1 cellular context compared by ENCODE assay signal in genomic region chr5:150297934-150298595, GRCh38.
TF ChIP-seq lines count a peak whose summit lies in the region.

No MANE protein-coding gene starts in this region.

TF ChIP-seq in HepG2, 621 proteins besides CTCF, POLR2A, EP300 and RAD21:
- TF ChIP-seq AGO2 (optimal IDR thresholded peaks at IDR 0.05; ENCODE audit: low read depth, low read length): peak; percentile 70
- TF ChIP-seq ZNF44 (CRISPR knock-in tag; IDR thresholded peaks at IDR 0.05): no peak
